In the genomic region with DNA sequence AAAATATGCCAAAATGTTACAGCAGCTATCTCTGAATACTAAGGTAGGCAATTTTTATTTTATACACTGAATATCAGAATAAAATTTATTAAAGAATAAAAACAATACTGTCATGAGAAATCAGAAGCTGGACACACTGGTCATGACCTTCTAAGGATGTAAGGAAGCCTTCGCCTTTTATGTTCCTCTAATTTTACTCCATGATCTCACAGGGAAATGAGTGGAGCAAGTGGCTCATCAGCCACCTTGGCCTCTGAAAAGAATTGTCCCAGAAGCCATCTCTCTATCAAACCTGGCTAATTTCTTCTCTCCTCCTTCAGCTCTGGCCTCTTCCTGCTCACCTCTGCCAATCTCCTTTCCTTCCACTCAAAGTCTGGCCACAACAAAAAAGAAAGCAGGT, we compare ENCODE assay signal across 26 cellular contexts. TPM values are rescaled to one million over a fixed set of nuclear protein-coding genes. Genes with fewer than 3 reads are reported as not detected.
"Had no signal": no experiment of that assay in that cellular context is flagged by ENCODE, and none has a peak within 500 bp of the region (broad histone marks: within the 10 kb centered on the region; RNA-seq: fewer than 3 reads in every experiment).

No MANE protein-coding gene starts in this region.

- H3K27ac ChIP-seq: breast epithelium, cardiac muscle cell, coronary artery, dorsolateral prefrontal cortex, WERI-Rb-1 had no signal

- H3K4me3 ChIP-seq: ascending aorta, breast epithelium, cardiac muscle cell, coronary artery, dorsolateral prefrontal cortex had no signal

- H3K9me3 ChIP-seq: ascending aorta, breast epithelium had no signal

- H3K4me1 ChIP-seq: breast epithelium had no signal

- ATAC-seq: activated CD4-positive, CD25-positive, alpha-beta regulatory T cell treated with anti-CD3 and anti-CD28 coated beads, Interleukin-2, amount 50 U/mL, for 24 hours; activated CD8-positive, alpha-beta T cell treated with anti-CD3 and anti-CD28 coated beads for 36 hours; activated T-cell treated with anti-CD3 and anti-CD28 coated beads, Interleukin-2, amount 50 U/mL, for 4 hours; activated T-helper 17 cell treated with anti-CD3 and anti-CD28 coated beads, Interleukin-2, amount 50 U/mL, for 72 hours; esophagus mucosa; T-helper 17 cell had no signal

- DNase-seq: activated B cell treated with CpG ODN at 0.5 μM for 24 hours; activated CD4-positive, alpha-beta T cell treated with anti-CD3 and anti-CD28 coated beads for 48 hours; activated CD4-positive, alpha-beta T cell treated with anti-CD3 and anti-CD28 coated beads, Interleukin-2, amount 50 U/mL, for 1 hour; activated CD4-positive, alpha-beta T cell treated with anti-CD3 and anti-CD28 coated beads, Interleukin-2, amount 50 U/mL, for 48 hours; activated CD8-positive, alpha-beta memory T cell treated with anti-CD3 and anti-CD28 coated beads for 24 hours; activated CD8-positive, alpha-beta T cell treated with anti-CD3 and anti-CD28 coated beads for 36 hours; activated effector memory CD4-positive, alpha-beta T cell treated with Interleukin-2 at 50 U/mL for 16 hours; activated gamma-delta T cell treated with Interleukin-2 at 50 U/mL for 16 hours; activated naive CD4-positive, alpha-beta T cell treated with anti-CD3 and anti-CD28 coated beads, Interleukin-2, amount 50 U/mL, for 16 hours; activated naive CD4-positive, alpha-beta T cell treated with Interleukin-2 at 50 U/mL for 16 hours; activated T-cell treated with anti-CD3 and anti-CD28 coated beads, Interleukin-2, amount 50 U/mL, for 4 hours; dorsolateral prefrontal cortex; effector memory CD4-positive, alpha-beta T cell; endodermal cell; foreskin fibroblast; T-helper 1 cell; T-helper 17 cell; T1000; WERI-Rb-1 had no signal

- H3K27me3 ChIP-seq: ascending aorta, breast epithelium, cardiac muscle cell, dorsolateral prefrontal cortex had no signal

- H3K36me3 ChIP-seq: ascending aorta, breast epithelium, cardiac muscle cell, WERI-Rb-1 had no signal

RNA-seq across cellular contexts. Expression of gene THRB, which starts 48.6 kb away (rescaled TPM):
- total RNA-seq: activated CD8-positive, alpha-beta T cell treated with anti-CD3 and anti-CD28 coated beads for 36 hours; activated T-cell treated with anti-CD3 and anti-CD28 coated beads, Interleukin-2, amount 50 U/mL, for 4 hours; activated T-helper 17 cell treated with anti-CD3 and anti-CD28 coated beads, Interleukin-2, amount 50 U/mL, for 72 hours had no signal
